In the genomic region with DNA sequence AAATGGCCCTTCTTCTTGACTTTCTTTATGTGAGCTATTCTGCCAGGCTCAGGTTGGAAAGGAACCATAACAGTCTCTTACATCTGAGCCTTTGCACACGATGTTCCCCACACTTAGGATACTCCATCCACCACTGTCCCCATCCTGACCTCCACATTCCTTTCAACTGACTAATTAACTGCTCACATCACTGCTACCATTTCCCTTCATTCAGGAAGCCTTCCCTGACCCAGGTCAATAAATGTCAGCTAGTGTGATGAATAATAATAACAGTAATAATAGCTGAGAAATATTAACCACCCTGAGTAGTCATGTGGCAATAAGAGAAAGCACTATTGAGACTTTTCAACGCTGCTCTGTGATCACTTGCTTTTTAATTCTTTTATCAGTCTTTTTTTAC, we compare ENCODE assay signal across 15 cellular contexts.
DNase-seq lines count a peak whose midpoint lies in the region; ATAC-seq and TF ChIP-seq lines count a peak whose summit lies in the region.
"Had no signal": no experiment of that assay in that cellular context is flagged by ENCODE, and none has a peak within 500 bp of the region (broad histone marks: within the 10 kb centered on the region; RNA-seq: fewer than 3 reads in every experiment).

No MANE protein-coding gene starts in this region.

- POLR2A ChIA-PET in CD4-positive, alpha-beta memory T cell (lab: Charles Lee; ENCODE audit: partially characterized antibody) = no interaction called here

- H2BK120ac ChIP-seq in mesenchymal stem cell (ENCODE audit: low read depth, low read length) = no peak overlapping the region

- H3K4me2 ChIP-seq in GM23338 (no peak overlapping the region), mesenchymal stem cell (ENCODE audit: low read length, poor library complexity, severe bottlenecking) (no peak overlapping the region)

- TF ChIP-seq CTCF in GM23338 (conservative IDR thresholded peaks at IDR 0.05; ENCODE audit: low read depth in 2 of 2) = no peak
- no peak for TF ChIP-seq CTCF in RWPE2 (IDR thresholded peaks at IDR 0.05; ENCODE audit: poor library complexity, severe bottlenecking)

- H3K9me2 ChIP-seq in GM23338 (ENCODE audit: insufficient read depth) = no peaks in the 10 kb centered on the region

- H3K36me3 ChIP-seq in GM23338 (ENCODE audit: insufficient read depth) = no peaks in the 10 kb centered on the region
- no peaks in the 10 kb centered on the region for H3K36me3 ChIP-seq in RWPE2 (ENCODE audit: low read depth)
- H3K36me3 ChIP-seq in mesenchymal stem cell (ENCODE audit: control insufficient read depth in 1 of 2, insufficient read depth in 2 of 2, low read depth in 1 of 2, low read length in 2 of 2) = no peaks in the 10 kb centered on the region
- H3K36me3 ChIP-seq in CD4-positive, alpha-beta memory T cell (ENCODE audit: insufficient read depth, low read length) = no peaks in the 10 kb centered on the region
- H3K36me3 ChIP-seq: gastroesophageal sphincter, stomach had no signal

- H3K23ac ChIP-seq in mesenchymal stem cell (ENCODE audit: low read length in 2 of 2) = no peak overlapping the region

- H3K4me1 Mint-ChIP-seq in GM23338 = no peaks in the 10 kb centered on the region
- H3K4me1 Mint-ChIP-seq in CD4-positive, alpha-beta memory T cell = no peaks in the 10 kb centered on the region

- no peaks in the 10 kb centered on the region for H3K4me1 ChIP-seq in GM23338 (ENCODE audit: insufficient read depth)
- peaks cover 8% of the 10 kb centered on the region for H3K4me1 ChIP-seq in RWPE2 (ENCODE audit: insufficient read depth, poor library complexity, severe bottlenecking)
- H3K4me1 ChIP-seq in mesenchymal stem cell (ENCODE audit: control insufficient read depth, insufficient read depth, low read depth, low read length) = no peaks in the 10 kb centered on the region
- H3K4me1 ChIP-seq in CD4-positive, alpha-beta memory T cell (ENCODE audit: insufficient read depth, low read length) = no peaks in the 10 kb centered on the region
- H3K4me1 ChIP-seq: gastroesophageal sphincter had no signal

- no peaks in the 10 kb centered on the region for H4K20me1 ChIP-seq in GM23338 (replicated peaks; ENCODE audit: insufficient read depth)

- no peak overlapping the region for H3K9ac ChIP-seq in mesenchymal stem cell (ENCODE audit: low read length)

- H3K79me1 ChIP-seq in mesenchymal stem cell (replicated peaks; ENCODE audit: low read length, poor library complexity, severe bottlenecking) = no peaks in the 10 kb centered on the region

- 0% methylated on average over 1 of the region's 2 CpGs for whole genome bisulfite sequencing in mesenchymal stem cell

- no peak; the same call in 2 of the 3 replicates for ATAC-seq in GM23338
- ATAC-seq in RWPE2 (ENCODE audit: low read depth) = peak; percentile 93
- no peak for ATAC-seq in GM18519 (IDR thresholded peaks at IDR 0.05; ENCODE audit: low FRiP score, unreplicated experiment)
- ATAC-seq in activated naive CD4-positive, alpha-beta T cell treated with anti-CD3 and anti-CD28 coated beads, Interleukin-2, amount 50 U/mL, for 72 hours = no peak
- ATAC-seq: activated CD4-positive, CD25-positive, alpha-beta regulatory T cell treated with anti-CD3 and anti-CD28 coated beads, Interleukin-2, amount 50 U/mL, for 24 hours; gastroesophageal sphincter had no signal

- H2BK15ac ChIP-seq in mesenchymal stem cell (ENCODE audit: low read depth, poor library complexity, severe bottlenecking) = no peak overlapping the region

- no peak overlapping the region for H3K27ac Mint-ChIP-seq in GM23338
- no peak overlapping the region for H3K27ac Mint-ChIP-seq in CD4-positive, alpha-beta memory T cell
- no peak overlapping the region for H3K27ac Mint-ChIP-seq in activated naive CD4-positive, alpha-beta T cell treated with anti-CD3 and anti-CD28 coated beads, Interleukin-2, amount 50 U/mL, for 72 hours

- DNase-seq in GM23338 (ENCODE audit: low spot score) = peak; percentile 16
- no peak for DNase-seq in RWPE2 (ENCODE audit: low spot score)
- peak; percentile 8 for DNase-seq in fibroblast of gingiva (ENCODE audit: low read depth)
- peak; percentile 82 for DNase-seq in mesenchymal stem cell
- DNase-seq in CD4-positive, alpha-beta memory T cell = no peak
- DNase-seq in activated naive CD4-positive, alpha-beta T cell treated with anti-CD3 and anti-CD28 coated beads, Interleukin-2, amount 50 U/mL, for 72 hours (ENCODE audit: low spot score in 2 of 2) = no peak
- DNase-seq in NCI-H748 (lab: John Stamatoyannopoulos, UW; ENCODE audit: unreplicated experiment) = no peak
- DNase-seq: NCI-H1048; NCI-H510A treated with DMSO at 0.1 percent for 48 hours; stimulated activated CD4-positive, alpha-beta T cell treated with anti-CD3 and anti-CD28 coated beads, Interleukin-2, amount 100 ng/mL, for 48 hours; stomach had no signal

- no peak overlapping the region for H3K18ac ChIP-seq in mesenchymal stem cell (ENCODE audit: low read depth in 1 of 2, low read length in 2 of 2)

- CTCF ChIA-PET in CD4-positive, alpha-beta memory T cell (lab: Charles Lee; ENCODE audit: partially characterized antibody) = no interaction called here

- H4K91ac ChIP-seq in mesenchymal stem cell (ENCODE audit: low read length) = no peak overlapping the region

- H3K27me3 ChIP-seq in GM23338 (ENCODE audit: insufficient read depth) = no peaks in the 10 kb centered on the region
- no peaks in the 10 kb centered on the region for H3K27me3 ChIP-seq in RWPE2 (ENCODE audit: insufficient read depth, poor library complexity, severe bottlenecking)
- H3K27me3 ChIP-seq in mesenchymal stem cell (ENCODE audit: control insufficient read depth in 1 of 2, insufficient read depth in 1 of 2, low read length in 2 of 2) = no peaks in the 10 kb centered on the region
- no peaks in the 10 kb centered on the region for H3K27me3 ChIP-seq in CD4-positive, alpha-beta memory T cell (ENCODE audit: insufficient read depth, low read length)
- H3K27me3 ChIP-seq: gastroesophageal sphincter, stomach had no signal

- no peaks in the 10 kb centered on the region for H3K79me2 ChIP-seq in GM23338 (replicated peaks; ENCODE audit: insufficient read depth)

- no peak overlapping the region for H2AK5ac ChIP-seq in mesenchymal stem cell (ENCODE audit: low read length, severe bottlenecking)

- no peak overlapping the region for H4K8ac ChIP-seq in mesenchymal stem cell (ENCODE audit: low read length)

- no peak overlapping the region for H3K4me3 Mint-ChIP-seq in GM23338
- no peak overlapping the region for H3K4me3 Mint-ChIP-seq in CD4-positive, alpha-beta memory T cell

- H3K27ac ChIP-seq in GM23338 (ENCODE audit: low read depth) (no peak overlapping the region), RWPE2 (ENCODE audit: poor library complexity, severe bottlenecking) (no peak overlapping the region), mesenchymal stem cell (ENCODE audit: low read length, poor library complexity, severe bottlenecking) (no peak overlapping the region)
- no peak overlapping the region for H3K27ac ChIP-seq in CD4-positive, alpha-beta memory T cell (ENCODE audit: low read depth, low read length)
- H3K27ac ChIP-seq: gastroesophageal sphincter, SK-N-MC, stomach had no signal

- H3K4me3 ChIP-seq in GM23338 (no peak overlapping the region), RWPE2 (ENCODE audit: severe bottlenecking) (no peak overlapping the region), mesenchymal stem cell (ENCODE audit: insufficient read depth in 1 of 2, low read depth in 1 of 2, low read length in 2 of 2) (no peak overlapping the region)
- H3K4me3 ChIP-seq in CD4-positive, alpha-beta memory T cell (ENCODE audit: low read length in 2 of 2) = no peak overlapping the region
- H3K4me3 ChIP-seq: gastroesophageal sphincter, SK-N-MC, stomach had no signal

- H3K14ac ChIP-seq in mesenchymal stem cell (ENCODE audit: low read length in 2 of 2) = no peak overlapping the region

- intact Hi-C loops in CD4-positive, alpha-beta memory T cell (cut with micrococcal nuclease) = no loop called here

- H3F3A ChIP-seq in GM23338 (replicated peaks; ENCODE audit: low read depth) = no peaks in the 10 kb centered on the region

- H2AFZ ChIP-seq in GM23338 (no peak overlapping the region), mesenchymal stem cell (ENCODE audit: low read depth, low read length) (no peak overlapping the region)

- no peak overlapping the region for H2BK12ac ChIP-seq in mesenchymal stem cell (ENCODE audit: low read length in 2 of 2)

- H3K27me3 Mint-ChIP-seq in GM23338 (ENCODE audit: insufficient read depth, low read depth, poor library complexity) = peaks cover 3% of the 10 kb centered on the region
- H3K27me3 Mint-ChIP-seq in CD4-positive, alpha-beta memory T cell = no peaks in the 10 kb centered on the region

- no peak overlapping the region for H2BK5ac ChIP-seq in mesenchymal stem cell (ENCODE audit: low read depth, low read length, poor library complexity, severe bottlenecking)

- H3K9me3 ChIP-seq in RWPE2 (ENCODE audit: severe bottlenecking) (no peaks in the 10 kb centered on the region), mesenchymal stem cell (ENCODE audit: control insufficient read depth, low read length) (no peaks in the 10 kb centered on the region)
- no peaks in the 10 kb centered on the region for H3K9me3 ChIP-seq in CD4-positive, alpha-beta memory T cell (ENCODE audit: control insufficient read depth in 1 of 2, low read length in 2 of 2)
- H3K9me3 ChIP-seq: gastroesophageal sphincter, stomach had no signal

- no peak overlapping the region for H3K4ac ChIP-seq in mesenchymal stem cell (ENCODE audit: low read depth in 1 of 2, low read length in 2 of 2)

- H3K9me3 Mint-ChIP-seq in GM23338 = no peaks in the 10 kb centered on the region
- H3K9me3 Mint-ChIP-seq in CD4-positive, alpha-beta memory T cell = peaks cover 2 to 7% (median 5%) of the 10 kb centered on the region in 8 donors
- H3K9me3 Mint-ChIP-seq in activated naive CD4-positive, alpha-beta T cell treated with anti-CD3 and anti-CD28 coated beads, Interleukin-2, amount 50 U/mL, for 72 hours = peaks cover 4 to 5% of the 10 kb centered on the region in 2 donors

- no peaks in the 10 kb centered on the region for H3K36me3 Mint-ChIP-seq in GM23338 (ENCODE audit: low read depth)
- no peaks in the 10 kb centered on the region for H3K36me3 Mint-ChIP-seq in CD4-positive, alpha-beta memory T cell
- no peaks in the 10 kb centered on the region for H3K36me3 Mint-ChIP-seq in activated naive CD4-positive, alpha-beta T cell treated with anti-CD3 and anti-CD28 coated beads, Interleukin-2, amount 50 U/mL, for 72 hours

TF ChIP-seq in GM23338, 12 proteins besides CTCF, POLR2A, EP300 and RAD21 (continues in another document):
- no peak for TF ChIP-seq ZNF114 (CRISPR knock-in tag; IDR thresholded peaks at IDR 0.05)
- no peak for TF ChIP-seq NANOG (IDR thresholded peaks at IDR 0.05; ENCODE audit: borderline replicate concordance)
- no peak for TF ChIP-seq EZH2phosphoT487 (IDR thresholded peaks at IDR 0.05; ENCODE audit: unreplicated experiment)
- no peak for TF ChIP-seq STAT1 (IDR thresholded peaks at IDR 0.05; ENCODE audit: unreplicated experiment)

Comparison
In these comparisons a context has a peak if more than half of its experiments do, and no peak if none do; other contexts are left out.
1. DNase-seq: peak in GM23338 (single experiment), fibroblast of gingiva (single experiment) and mesenchymal stem cell (single experiment); none in RWPE2 (single experiment), CD4-positive, alpha-beta memory T cell (0 of 5), activated naive CD4-positive, alpha-beta T cell treated with anti-CD3 and anti-CD28 coated beads, Interleukin-2, amount 50 U/mL, for 72 hours (0 of 2) and NCI-H748 (single experiment).